Comparison of ENCODE assay signal across 1 cellular context in the genomic region with DNA sequence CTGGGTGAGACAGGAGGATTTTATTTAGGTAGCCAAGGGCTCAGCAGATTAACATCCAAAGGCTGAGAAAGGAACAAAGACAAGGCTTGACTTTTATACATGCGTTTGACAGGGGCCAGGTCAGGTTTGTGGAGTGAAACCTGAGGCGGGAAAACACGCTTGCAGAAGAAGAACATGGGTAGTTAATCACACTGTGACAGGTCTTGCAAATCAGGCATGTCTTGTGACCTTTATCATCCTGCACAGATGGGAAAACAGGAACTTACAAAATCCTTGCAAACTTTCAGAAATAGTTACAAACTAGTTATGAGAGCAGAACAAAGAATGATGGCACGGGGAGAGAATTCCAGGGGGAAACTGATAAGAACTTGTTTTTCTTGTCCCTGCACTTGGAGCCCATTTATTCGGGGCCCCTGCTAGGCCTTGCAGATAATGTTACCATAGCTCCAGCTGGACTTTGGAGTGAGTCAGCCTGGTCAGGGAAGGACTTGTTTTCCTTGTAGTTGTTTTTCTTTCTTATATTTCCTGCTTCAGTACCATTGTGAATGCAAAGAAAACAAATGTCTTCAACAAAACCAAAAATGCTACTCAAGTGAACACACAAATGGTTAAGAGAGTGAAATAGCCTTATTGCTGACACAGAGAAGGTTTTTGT.
TF ChIP-seq lines count a peak whose summit lies in the region.

No MANE protein-coding gene starts in this region.

TF ChIP-seq in K562, 482 proteins besides CTCF, POLR2A, EP300 and RAD21 (continued from another document and continues in another):
- TF ChIP-seq, protein P1, sequence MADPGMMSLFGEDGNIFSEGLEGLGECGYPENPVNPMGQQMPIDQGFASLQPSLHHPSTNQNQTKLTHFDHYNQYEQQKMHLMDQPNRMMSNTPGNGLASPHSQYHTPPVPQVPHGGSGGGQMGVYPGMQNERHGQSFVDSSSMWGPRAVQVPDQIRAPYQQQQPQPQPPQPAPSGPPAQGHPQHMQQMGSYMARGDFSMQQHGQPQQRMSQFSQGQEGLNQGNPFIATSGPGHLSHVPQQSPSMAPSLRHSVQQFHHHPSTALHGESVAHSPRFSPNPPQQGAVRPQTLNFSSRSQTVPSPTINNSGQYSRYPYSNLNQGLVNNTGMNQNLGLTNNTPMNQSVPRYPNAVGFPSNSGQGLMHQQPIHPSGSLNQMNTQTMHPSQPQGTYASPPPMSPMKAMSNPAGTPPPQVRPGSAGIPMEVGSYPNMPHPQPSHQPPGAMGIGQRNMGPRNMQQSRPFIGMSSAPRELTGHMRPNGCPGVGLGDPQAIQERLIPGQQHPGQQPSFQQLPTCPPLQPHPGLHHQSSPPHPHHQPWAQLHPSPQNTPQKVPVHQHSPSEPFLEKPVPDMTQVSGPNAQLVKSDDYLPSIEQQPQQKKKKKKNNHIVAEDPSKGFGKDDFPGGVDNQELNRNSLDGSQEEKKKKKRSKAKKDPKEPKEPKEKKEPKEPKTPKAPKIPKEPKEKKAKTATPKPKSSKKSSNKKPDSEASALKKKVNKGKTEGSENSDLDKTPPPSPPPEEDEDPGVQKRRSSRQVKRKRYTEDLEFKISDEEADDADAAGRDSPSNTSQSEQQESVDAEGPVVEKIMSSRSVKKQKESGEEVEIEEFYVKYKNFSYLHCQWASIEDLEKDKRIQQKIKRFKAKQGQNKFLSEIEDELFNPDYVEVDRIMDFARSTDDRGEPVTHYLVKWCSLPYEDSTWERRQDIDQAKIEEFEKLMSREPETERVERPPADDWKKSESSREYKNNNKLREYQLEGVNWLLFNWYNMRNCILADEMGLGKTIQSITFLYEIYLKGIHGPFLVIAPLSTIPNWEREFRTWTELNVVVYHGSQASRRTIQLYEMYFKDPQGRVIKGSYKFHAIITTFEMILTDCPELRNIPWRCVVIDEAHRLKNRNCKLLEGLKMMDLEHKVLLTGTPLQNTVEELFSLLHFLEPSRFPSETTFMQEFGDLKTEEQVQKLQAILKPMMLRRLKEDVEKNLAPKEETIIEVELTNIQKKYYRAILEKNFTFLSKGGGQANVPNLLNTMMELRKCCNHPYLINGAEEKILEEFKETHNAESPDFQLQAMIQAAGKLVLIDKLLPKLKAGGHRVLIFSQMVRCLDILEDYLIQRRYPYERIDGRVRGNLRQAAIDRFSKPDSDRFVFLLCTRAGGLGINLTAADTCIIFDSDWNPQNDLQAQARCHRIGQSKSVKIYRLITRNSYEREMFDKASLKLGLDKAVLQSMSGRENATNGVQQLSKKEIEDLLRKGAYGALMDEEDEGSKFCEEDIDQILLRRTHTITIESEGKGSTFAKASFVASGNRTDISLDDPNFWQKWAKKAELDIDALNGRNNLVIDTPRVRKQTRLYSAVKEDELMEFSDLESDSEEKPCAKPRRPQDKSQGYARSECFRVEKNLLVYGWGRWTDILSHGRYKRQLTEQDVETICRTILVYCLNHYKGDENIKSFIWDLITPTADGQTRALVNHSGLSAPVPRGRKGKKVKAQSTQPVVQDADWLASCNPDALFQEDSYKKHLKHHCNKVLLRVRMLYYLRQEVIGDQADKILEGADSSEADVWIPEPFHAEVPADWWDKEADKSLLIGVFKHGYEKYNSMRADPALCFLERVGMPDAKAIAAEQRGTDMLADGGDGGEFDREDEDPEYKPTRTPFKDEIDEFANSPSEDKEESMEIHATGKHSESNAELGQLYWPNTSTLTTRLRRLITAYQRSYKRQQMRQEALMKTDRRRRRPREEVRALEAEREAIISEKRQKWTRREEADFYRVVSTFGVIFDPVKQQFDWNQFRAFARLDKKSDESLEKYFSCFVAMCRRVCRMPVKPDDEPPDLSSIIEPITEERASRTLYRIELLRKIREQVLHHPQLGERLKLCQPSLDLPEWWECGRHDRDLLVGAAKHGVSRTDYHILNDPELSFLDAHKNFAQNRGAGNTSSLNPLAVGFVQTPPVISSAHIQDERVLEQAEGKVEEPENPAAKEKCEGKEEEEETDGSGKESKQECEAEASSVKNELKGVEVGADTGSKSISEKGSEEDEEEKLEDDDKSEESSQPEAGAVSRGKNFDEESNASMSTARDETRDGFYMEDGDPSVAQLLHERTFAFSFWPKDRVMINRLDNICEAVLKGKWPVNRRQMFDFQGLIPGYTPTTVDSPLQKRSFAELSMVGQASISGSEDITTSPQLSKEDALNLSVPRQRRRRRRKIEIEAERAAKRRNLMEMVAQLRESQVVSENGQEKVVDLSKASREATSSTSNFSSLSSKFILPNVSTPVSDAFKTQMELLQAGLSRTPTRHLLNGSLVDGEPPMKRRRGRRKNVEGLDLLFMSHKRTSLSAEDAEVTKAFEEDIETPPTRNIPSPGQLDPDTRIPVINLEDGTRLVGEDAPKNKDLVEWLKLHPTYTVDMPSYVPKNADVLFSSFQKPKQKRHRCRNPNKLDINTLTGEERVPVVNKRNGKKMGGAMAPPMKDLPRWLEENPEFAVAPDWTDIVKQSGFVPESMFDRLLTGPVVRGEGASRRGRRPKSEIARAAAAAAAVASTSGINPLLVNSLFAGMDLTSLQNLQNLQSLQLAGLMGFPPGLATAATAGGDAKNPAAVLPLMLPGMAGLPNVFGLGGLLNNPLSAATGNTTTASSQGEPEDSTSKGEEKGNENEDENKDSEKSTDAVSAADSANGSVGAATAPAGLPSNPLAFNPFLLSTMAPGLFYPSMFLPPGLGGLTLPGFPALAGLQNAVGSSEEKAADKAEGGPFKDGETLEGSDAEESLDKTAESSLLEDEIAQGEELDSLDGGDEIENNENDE (IDR thresholded peaks at IDR 0.05; ENCODE audit: low read depth, low read length) = no peak
- no peak for TF ChIP-seq HNRNPK (IDR thresholded peaks at IDR 0.05; ENCODE audit: low read depth, low read length, poor library complexity, severe bottlenecking)
- TF ChIP-seq MBD2 (IDR thresholded peaks at IDR 0.05; ENCODE audit: borderline replicate concordance, low read depth) = 0 out of 2 replicates have a peak, but pooled peaks have one; percentile 22
- no peak for TF ChIP-seq LARP7 (IDR thresholded peaks at IDR 0.05)
- no peak for TF ChIP-seq NCOA6 (IDR thresholded peaks at IDR 0.05)
- TF ChIP-seq WHSC1 (IDR thresholded peaks at IDR 0.05; ENCODE audit: low read length) = no peak
- no peak for TF ChIP-seq TCF7L2 (IDR thresholded peaks at IDR 0.05; ENCODE audit: low read depth, low read length)
- no peak for TF ChIP-seq SIN3A (IDR thresholded peaks at IDR 0.05; ENCODE audit: borderline replicate concordance in 2 of 2, control insufficient read depth in 1 of 2, low read depth in 2 of 2, low read length in 2 of 2)
- no peak for TF ChIP-seq TAF1 (IDR thresholded peaks at IDR 0.05; ENCODE audit: control insufficient read depth, extremely low read depth, insufficient read depth, low read length, severe bottlenecking)
- TF ChIP-seq E2F1 (CRISPR knock-in tag; IDR thresholded peaks at IDR 0.05) = no peak
- no peak for TF ChIP-seq ZC3H8 (IDR thresholded peaks at IDR 0.05)
- TF ChIP-seq ZBTB17 (CRISPR knock-in tag; IDR thresholded peaks at IDR 0.05) = no peak
- peak; percentile 41; the same call in 1 of the 2 replicates for TF ChIP-seq ZFX (CRISPR knock-in tag; IDR thresholded peaks at IDR 0.05)
- TF ChIP-seq RBM14 (IDR thresholded peaks at IDR 0.05; ENCODE audit: borderline replicate concordance, insufficient read depth, low read depth, low read length) = no peak
- peak; percentile 86 for TF ChIP-seq TEAD4 (IDR thresholded peaks at IDR 0.05; ENCODE audit: low read length)
- no peak for TF ChIP-seq TEAD4 (CRISPR knock-in tag; IDR thresholded peaks at IDR 0.05; ENCODE audit: borderline replicate concordance)
- TF ChIP-seq DPF2 (IDR thresholded peaks at IDR 0.05) = peak; percentile 79
- no peak for TF ChIP-seq TCF15 (CRISPR knock-in tag; IDR thresholded peaks at IDR 0.05)
- TF ChIP-seq NCOR1 (IDR thresholded peaks at IDR 0.05) = peak; percentile 72
- peak; percentile 76 for TF ChIP-seq LEF1 (IDR thresholded peaks at IDR 0.05)
- TF ChIP-seq, protein P2, sequence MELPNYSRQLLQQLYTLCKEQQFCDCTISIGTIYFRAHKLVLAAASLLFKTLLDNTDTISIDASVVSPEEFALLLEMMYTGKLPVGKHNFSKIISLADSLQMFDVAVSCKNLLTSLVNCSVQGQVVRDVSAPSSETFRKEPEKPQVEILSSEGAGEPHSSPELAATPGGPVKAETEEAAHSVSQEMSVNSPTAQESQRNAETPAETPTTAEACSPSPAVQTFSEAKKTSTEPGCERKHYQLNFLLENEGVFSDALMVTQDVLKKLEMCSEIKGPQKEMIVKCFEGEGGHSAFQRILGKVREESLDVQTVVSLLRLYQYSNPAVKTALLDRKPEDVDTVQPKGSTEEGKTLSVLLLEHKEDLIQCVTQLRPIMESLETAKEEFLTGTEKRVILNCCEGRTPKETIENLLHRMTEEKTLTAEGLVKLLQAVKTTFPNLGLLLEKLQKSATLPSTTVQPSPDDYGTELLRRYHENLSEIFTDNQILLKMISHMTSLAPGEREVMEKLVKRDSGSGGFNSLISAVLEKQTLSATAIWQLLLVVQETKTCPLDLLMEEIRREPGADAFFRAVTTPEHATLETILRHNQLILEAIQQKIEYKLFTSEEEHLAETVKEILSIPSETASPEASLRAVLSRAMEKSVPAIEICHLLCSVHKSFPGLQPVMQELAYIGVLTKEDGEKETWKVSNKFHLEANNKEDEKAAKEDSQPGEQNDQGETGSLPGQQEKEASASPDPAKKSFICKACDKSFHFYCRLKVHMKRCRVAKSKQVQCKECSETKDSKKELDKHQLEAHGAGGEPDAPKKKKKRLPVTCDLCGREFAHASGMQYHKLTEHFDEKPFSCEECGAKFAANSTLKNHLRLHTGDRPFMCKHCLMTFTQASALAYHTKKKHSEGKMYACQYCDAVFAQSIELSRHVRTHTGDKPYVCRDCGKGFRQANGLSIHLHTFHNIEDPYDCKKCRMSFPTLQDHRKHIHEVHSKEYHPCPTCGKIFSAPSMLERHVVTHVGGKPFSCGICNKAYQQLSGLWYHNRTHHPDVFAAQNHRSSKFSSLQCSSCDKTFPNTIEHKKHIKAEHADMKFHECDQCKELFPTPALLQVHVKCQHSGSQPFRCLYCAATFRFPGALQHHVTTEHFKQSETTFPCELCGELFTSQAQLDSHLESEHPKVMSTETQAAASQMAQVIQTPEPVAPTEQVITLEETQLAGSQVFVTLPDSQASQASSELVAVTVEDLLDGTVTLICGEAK (IDR thresholded peaks at IDR 0.05) = no peak
- TF ChIP-seq, protein P2 (CRISPR knock-in tag; IDR thresholded peaks at IDR 0.05) = no peak
- no peak for TF ChIP-seq ZBTB11 (CRISPR knock-in tag; IDR thresholded peaks at IDR 0.05)
- TF ChIP-seq RFX1 (IDR thresholded peaks at IDR 0.05) = peak; percentile 63
